ENCODE assay signal across 27 cellular contexts in genomic region chr5:98042961-98043360, GRCh38.
"Had no signal": no experiment of that assay in that cellular context is flagged by ENCODE, and none has a peak within 500 bp of the region (broad histone marks: within the 10 kb centered on the region; RNA-seq: fewer than 3 reads in every experiment).

No MANE protein-coding gene starts in this region.

- H3K36me3 Mint-ChIP-seq: activated naive CD4-positive, alpha-beta T cell treated with anti-CD3 and anti-CD28 coated beads, Interleukin-2, amount 50 U/mL, for 72 hours; stimulated activated naive B cell treated with anti-CD40 and anti-IgM and Interleukin-4, amounts not matched to agents 10 μg/mL and 1 μg/mL and 100 μg/mL, for 72 hours had no signal

- H3K9me3 ChIP-seq: breast epithelium, right atrium auricular region, suprapubic skin, tibial nerve had no signal

- H3K27ac Mint-ChIP-seq: activated naive CD4-positive, alpha-beta T cell treated with anti-CD3 and anti-CD28 coated beads, Interleukin-2, amount 50 U/mL, for 72 hours; activated T-cell treated with anti-CD3 and anti-CD28 coated beads, Interleukin-2, amount 50 U/mL, for 72 hours; nephron; stimulated activated naive B cell treated with anti-CD40 and anti-IgM and Interleukin-4, amounts not matched to agents 10 μg/mL and 1 μg/mL and 100 μg/mL, for 72 hours had no signal

- ATAC-seq: activated naive CD4-positive, alpha-beta T cell treated with anti-CD3 and anti-CD28 coated beads, Interleukin-2, amount 50 U/mL, for 72 hours; activated T-cell treated with anti-CD3 and anti-CD28 coated beads, Interleukin-2, amount 50 U/mL, for 72 hours; foreskin keratinocyte; heart left ventricle; left cardiac atrium; left ventricle myocardium superior; stimulated activated naive B cell treated with anti-CD40 and anti-IgM and Interleukin-4, amounts not matched to agents 10 μg/mL and 1 μg/mL and 100 μg/mL, for 72 hours had no signal

- H3K36me3 ChIP-seq: breast epithelium, heart left ventricle, right atrium auricular region, suprapubic skin, tibial nerve had no signal

- H3K4me1 ChIP-seq: breast epithelium, foreskin keratinocyte, heart left ventricle, parathyroid adenoma, right atrium auricular region, suprapubic skin, tibial nerve had no signal

- H3K27ac ChIP-seq: breast epithelium, foreskin keratinocyte, heart left ventricle, parathyroid adenoma, right atrium auricular region, suprapubic skin, tibial nerve had no signal

- H3K9ac ChIP-seq: parathyroid adenoma had no signal

- H3K27me3 ChIP-seq: breast epithelium, foreskin keratinocyte, heart left ventricle, right atrium auricular region, suprapubic skin, tibial nerve had no signal

- H3K9me3 Mint-ChIP-seq: activated naive CD4-positive, alpha-beta T cell treated with anti-CD3 and anti-CD28 coated beads, Interleukin-2, amount 50 U/mL, for 72 hours; nephron had no signal

- H3K4me3 ChIP-seq: breast epithelium, heart left ventricle, right atrium auricular region, smooth muscle cell, suprapubic skin, tibial nerve had no signal

- H3K27me3 Mint-ChIP-seq: stimulated activated naive B cell treated with anti-CD40 and anti-IgM and Interleukin-4, amounts not matched to agents 10 μg/mL and 1 μg/mL and 100 μg/mL, for 72 hours had no signal

- DNase-seq: activated CD4-positive, alpha-beta T cell treated with anti-CD3 and anti-CD28 coated beads for 4 hours; activated CD4-positive, alpha-beta T cell treated with anti-CD3 and anti-CD28 coated beads, Interleukin-2, amount 50 U/mL, for 4 hours; activated CD4-positive, CD25-positive, alpha-beta regulatory T cell; activated naive CD4-positive, alpha-beta T cell; activated T-cell treated with anti-CD3 and anti-CD28 coated beads for 4 hours; activated T-cell treated with anti-CD3 and anti-CD28 coated beads, Interleukin-2, amount 50 U/mL, for 72 hours; central memory CD4-positive, alpha-beta T cell; foreskin keratinocyte; heart left ventricle; hypothalamus; islet precursor cell; left cardiac atrium; left ventricle myocardium superior; nucleus accumbens; stimulated activated CD4-positive, alpha-beta T cell treated with anti-CD3 and anti-CD28 coated beads, Interleukin-1b, Interleukin-23, amount 100 ng/mL, for 48 hours; stimulated activated CD4-positive, alpha-beta T cell treated with anti-CD3 and anti-CD28 coated beads, Interleukin-4, amount 100 ng/mL, for 4 hours; stimulated activated CD8-positive, alpha-beta memory T cell treated with anti-CD3 and anti-CD28 coated beads, Interleukin-4, amount 100 ng/mL, for 48 hours; stimulated activated naive B cell treated with anti-CD40 and anti-IgM and Interleukin-4, amounts not matched to agents 10 μg/mL and 1 μg/mL and 100 μg/mL, for 72 hours had no signal

- H3K4me3 Mint-ChIP-seq: activated T-cell treated with anti-CD3 and anti-CD28 coated beads, Interleukin-2, amount 50 U/mL, for 72 hours; nephron; stimulated activated naive B cell treated with anti-CD40 and anti-IgM and Interleukin-4, amounts not matched to agents 10 μg/mL and 1 μg/mL and 100 μg/mL, for 72 hours had no signal

- H3K4me1 Mint-ChIP-seq: nephron; stimulated activated naive B cell treated with anti-CD40 and anti-IgM and Interleukin-4, amounts not matched to agents 10 μg/mL and 1 μg/mL and 100 μg/mL, for 72 hours had no signal

- H2AFZ ChIP-seq: parathyroid adenoma had no signal

- FAIRE-seq: endothelial cell of umbilical vein had no signal
